In the genomic region with DNA sequence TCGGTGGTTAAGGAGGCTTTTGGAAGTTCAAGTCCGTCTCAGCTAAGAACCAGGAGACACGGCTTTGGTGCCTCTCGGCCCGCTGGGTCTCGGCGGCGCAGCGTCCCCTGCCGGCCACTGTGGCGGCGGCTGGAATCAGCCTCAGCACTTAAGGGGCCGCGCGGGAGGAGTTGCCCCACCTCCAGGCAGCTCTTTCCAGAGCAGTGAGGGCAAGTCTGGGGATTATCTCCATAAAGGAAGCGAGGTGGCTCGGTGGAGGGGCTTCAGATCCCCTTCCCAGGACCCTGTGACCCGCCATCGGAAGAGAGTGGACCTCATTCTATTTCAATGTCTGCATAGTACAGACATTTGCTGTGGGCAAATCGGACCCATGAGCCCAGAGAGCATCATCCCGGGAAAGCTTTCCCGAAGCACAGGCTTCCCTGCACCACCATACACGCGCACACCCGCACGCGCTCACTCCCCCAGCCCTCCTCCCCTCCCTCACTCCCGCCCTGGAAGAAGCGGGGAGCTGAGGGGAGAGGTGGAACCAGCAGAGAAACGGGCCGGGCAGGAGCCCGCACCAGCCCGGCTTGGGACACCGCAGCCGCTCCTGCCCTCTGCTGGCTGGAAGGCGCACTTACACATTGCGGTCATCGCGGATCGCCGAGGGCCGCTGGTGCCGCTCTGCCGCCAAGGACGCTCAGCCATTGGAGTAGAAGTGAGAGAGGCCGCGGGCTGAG, we compare ENCODE assay signal across 1 cellular context.
TF ChIP-seq lines count a peak whose summit lies in the region.

No MANE protein-coding gene starts in this region.

TF ChIP-seq in IMR-90, 13 proteins besides CTCF, POLR2A, EP300 and RAD21:
- peak; percentile 71; the same call in 1 of the 2 replicates for TF ChIP-seq MAZ (IDR thresholded peaks at IDR 0.05; ENCODE audit: borderline replicate concordance, low read depth, low read length)
- TF ChIP-seq CEBPB (IDR thresholded peaks at IDR 0.05; ENCODE audit: low read depth, low read length), result peak; percentile 4; the same call in 1 of the 2 replicates
- no peak for TF ChIP-seq MAFK (IDR thresholded peaks at IDR 0.05; ENCODE audit: low read depth, low read length)
- no peak for TF ChIP-seq RCOR1 (IDR thresholded peaks at IDR 0.05; ENCODE audit: insufficient replicate concordance, low read length)
- TF ChIP-seq SMC3 (IDR thresholded peaks at IDR 0.05; ENCODE audit: low read depth, low read length), result peak; percentile 68
